13 cellular contexts compared by ENCODE assay signal in genomic region chr4:183783933-183784622, GRCh38.
DNase-seq lines count a peak whose midpoint lies in the region; FAIRE-seq and TF ChIP-seq lines count a peak whose summit lies in the region.
"Had no signal": no experiment of that assay in that cellular context is flagged by ENCODE, and none has a peak within 500 bp of the region (broad histone marks: within the 10 kb centered on the region; RNA-seq: fewer than 3 reads in every experiment).

No MANE protein-coding gene starts in this region.

- H3K36me3 ChIP-seq in colonic mucosa (no peaks in the 10 kb centered on the region), keratinocyte (ENCODE audit: control insufficient read depth in 2 of 2, extremely low read depth in 1 of 2, insufficient read depth in 2 of 2, low read length in 2 of 2) (no peaks in the 10 kb centered on the region), subcutaneous abdominal adipose tissue (ENCODE audit: control insufficient read depth in 5 of 5, insufficient read depth in 5 of 5, low read length in 5 of 5) (no peaks in the 10 kb centered on the region)

- H3K27ac ChIP-seq in colonic mucosa: no peak overlapping the region
- no peak overlapping the region for H3K27ac ChIP-seq in keratinocyte (ENCODE audit: control insufficient read depth, insufficient read depth, low read length)
- peak overlapping the region; percentile 80 for H3K27ac ChIP-seq in subcutaneous abdominal adipose tissue (ENCODE audit: low read depth, low read length)

- H3K4me2 ChIP-seq in keratinocyte (ENCODE audit: control insufficient read depth, extremely low read depth, insufficient read depth, low read depth, low read length): no peak overlapping the region

- dilution Hi-C loops in keratinocyte (cut with MboI; ENCODE audit: extremely low pct_ligation_motif_present, low sequenced_read_pairs): no loop called here

- H3K9me3 ChIP-seq in colonic mucosa (no peaks in the 10 kb centered on the region), keratinocyte (ENCODE audit: control insufficient read depth, low read depth, low read length) (no peaks in the 10 kb centered on the region), subcutaneous abdominal adipose tissue (ENCODE audit: control insufficient read depth in 5 of 5, low read length in 5 of 5) (no peaks in the 10 kb centered on the region)

- H3K9me1 ChIP-seq in keratinocyte (ENCODE audit: control insufficient read depth, extremely low read depth, insufficient read depth, low read length): no peaks in the 10 kb centered on the region

- H3K4me1 ChIP-seq in colonic mucosa: no peaks in the 10 kb centered on the region
- H3K4me1 ChIP-seq in keratinocyte (ENCODE audit: control insufficient read depth, extremely low read depth, insufficient read depth, low read length): no peaks in the 10 kb centered on the region
- H3K4me1 ChIP-seq in subcutaneous abdominal adipose tissue (ENCODE audit: control insufficient read depth in 5 of 5, insufficient read depth in 5 of 5, low read length in 5 of 5): peaks cover 4 to 20% (median 17%) of the 10 kb centered on the region in 5 donors

- DNase-seq in LHCN-M2 (ENCODE audit: low read depth) (peak; percentile 17), colonic mucosa (peak; percentile 18), keratinocyte (ENCODE audit: low read depth, low spot score) (no peak), NCI-H510A treated with DMSO at 0.1 percent for 48 hours (lab: John Stamatoyannopoulos, UW) (no peak), NCI-H526 treated with DMSO at 0.1 percent for 48 hours (lab: John Stamatoyannopoulos, UW) (no peak), NCI-H1105 (lab: John Stamatoyannopoulos, UW) (no peak), foreskin melanocyte (no peak)
- DNase-seq: activated naive CD4-positive, alpha-beta T cell; COR-L47; H9; NCI-H1048; NCI-H748 treated with DMSO at 0.1 percent for 48 hours had no signal

- H3K79me2 ChIP-seq in keratinocyte (ENCODE audit: control insufficient read depth, insufficient read depth, low read length): no peaks in the 10 kb centered on the region

- intact Hi-C loops in colonic mucosa (cut with DNase I): no loop called here

- H3K9ac ChIP-seq in colonic mucosa (ENCODE audit: low read depth in 2 of 2, low read length in 2 of 2): no peak overlapping the region
- H3K9ac ChIP-seq in keratinocyte (ENCODE audit: control insufficient read depth, extremely low read depth, insufficient read depth, low read length): no peak overlapping the region
- peak overlapping the region in 3 of 5 donors; percentile 9 to 50 (median 16) for H3K9ac ChIP-seq in subcutaneous abdominal adipose tissue (ENCODE audit: low read length in 5 of 5)

- no peak overlapping the region for H2AFZ ChIP-seq in keratinocyte (ENCODE audit: control insufficient read depth, low read length)

- no peak for TF ChIP-seq CTCF in colonic mucosa (IDR thresholded peaks at IDR 0.05)
- TF ChIP-seq CTCF in keratinocyte (optimal IDR thresholded peaks at IDR 0.05 in 1 of 3, IDR thresholded peaks at IDR 0.05 in 1 of 3, conservative IDR thresholded peaks at IDR 0.05 in 1 of 3; ENCODE audit: extremely low read depth in 1 of 3, insufficient read depth in 2 of 3, low read length in 3 of 3): no peak

- FAIRE-seq in keratinocyte (lab: Jason Lieb, UNC): peak; percentile 41

- H3K27me3 ChIP-seq in colonic mucosa (no peaks in the 10 kb centered on the region), keratinocyte (ENCODE audit: control insufficient read depth, extremely low read depth, insufficient read depth, low read length) (no peaks in the 10 kb centered on the region), subcutaneous abdominal adipose tissue (ENCODE audit: control insufficient read depth in 5 of 5, insufficient read depth in 4 of 5, low read length in 5 of 5) (no peaks in the 10 kb centered on the region)

- H4K20me1 ChIP-seq in keratinocyte (ENCODE audit: control insufficient read depth, extremely low read depth, insufficient read depth, low read length): no peaks in the 10 kb centered on the region

- no peak overlapping the region for H3K4me3 ChIP-seq in colonic mucosa
- H3K4me3 ChIP-seq in keratinocyte (ENCODE audit: control insufficient read depth in 2 of 3, extremely low read depth in 1 of 3, insufficient read depth in 2 of 3, low read depth in 1 of 3, low read length in 3 of 3): no peak overlapping the region
- H3K4me3 ChIP-seq in subcutaneous abdominal adipose tissue (ENCODE audit: low read depth in 1 of 5, low read length in 5 of 5): peak overlapping the region in 3 of 5 donors; percentile 11 to 42 (median 40)

Comparison
In these comparisons a context has a peak if more than half of its experiments do, and no peak if none do; other contexts are left out.
1. DNase-seq: peak in LHCN-M2 (single experiment) and colonic mucosa (single experiment); none in keratinocyte (single experiment), NCI-H510A treated with DMSO at 0.1 percent for 48 hours (single experiment), NCI-H526 treated with DMSO at 0.1 percent for 48 hours (single experiment), NCI-H1105 (single experiment) and foreskin melanocyte (single experiment).
2. H3K4me3 ChIP-seq: peak in subcutaneous abdominal adipose tissue (3 of 5); none in colonic mucosa (single experiment) and keratinocyte (0 of 3).
3. H3K9ac ChIP-seq: peak in subcutaneous abdominal adipose tissue (3 of 5); none in colonic mucosa (0 of 2) and keratinocyte (single experiment).